In genomic region chr17:64080174-64080618, GRCh38 we compare ENCODE assay signal across 20 cellular contexts. TPM values are rescaled to one million over a fixed set of nuclear protein-coding genes. Genes with fewer than 3 reads are reported as not detected.
DNase-seq lines count a peak whose midpoint lies in the region; ATAC-seq and TF ChIP-seq lines count a peak whose summit lies in the region.
"Had no signal": no experiment of that assay in that cellular context is flagged by ENCODE, and none has a peak within 500 bp of the region (broad histone marks: within the 10 kb centered on the region; RNA-seq: fewer than 3 reads in every experiment).

No MANE protein-coding gene starts in this region.

- in situ Hi-C loops in GM13976 (cut with MboI; ENCODE audit: low sequenced_read_pairs, unreplicated experiment): no loop called here

- peaks cover 3% of the 10 kb centered on the region for H3K9me3 Mint-ChIP-seq in activated CD4-positive, alpha-beta T cell treated with anti-CD3 and anti-CD28 coated beads, Interleukin-2, amount 10 ng/mL, durations not matched to agents 24 days and 14 days
- H3K9me3 Mint-ChIP-seq: naive B cell had no signal

- no peaks in the 10 kb centered on the region for H3K27me3 ChIP-seq in DND-41 (ENCODE audit: insufficient read depth, low read length, poor library complexity)
- H3K27me3 ChIP-seq in WERI-Rb-1 (ENCODE audit: insufficient read depth, low read depth, severe bottlenecking): no peaks in the 10 kb centered on the region
- no peaks in the 10 kb centered on the region for H3K27me3 ChIP-seq in neutrophil
- no peaks in the 10 kb centered on the region for H3K27me3 ChIP-seq in SJCRH30
- H3K27me3 ChIP-seq: ascending aorta, BE2C, esophagus squamous epithelium, upper lobe of right lung had no signal

- H3K4me1 Mint-ChIP-seq in activated CD4-positive, alpha-beta T cell treated with anti-CD3 and anti-CD28 coated beads, Interleukin-2, amount 10 ng/mL, durations not matched to agents 24 days and 14 days: peaks cover 54% of the 10 kb centered on the region

- no peaks in the 10 kb centered on the region for H3K27me3 Mint-ChIP-seq in activated CD4-positive, alpha-beta T cell treated with anti-CD3 and anti-CD28 coated beads, Interleukin-2, amount 10 ng/mL, durations not matched to agents 24 days and 14 days
- H3K27me3 Mint-ChIP-seq: naive B cell had no signal

- H3K4me3 ChIP-seq in DND-41 (ENCODE audit: low read depth in 1 of 2, low read length in 2 of 2) (no peak overlapping the region), WERI-Rb-1 (ENCODE audit: low read depth, low read length) (no peak overlapping the region), neutrophil (ENCODE audit: low read depth in 1 of 2, low read length in 1 of 2) (no peak overlapping the region), SJCRH30 (no peak overlapping the region)
- H3K4me3 ChIP-seq: ascending aorta, esophagus squamous epithelium, upper lobe of right lung had no signal

- no peaks in the 10 kb centered on the region for H3K36me3 ChIP-seq in DND-41 (ENCODE audit: insufficient read depth, low read length)
- H3K36me3 ChIP-seq in WERI-Rb-1: peaks cover 19% of the 10 kb centered on the region
- no peaks in the 10 kb centered on the region for H3K36me3 ChIP-seq in neutrophil
- no peaks in the 10 kb centered on the region for H3K36me3 ChIP-seq in SJCRH30
- H3K36me3 ChIP-seq: BE2C had no signal

- no peak for ATAC-seq in DND-41 (ENCODE audit: insufficient read depth, low read depth)
- ATAC-seq: PC-3, upper lobe of right lung had no signal

- H3K9ac ChIP-seq in DND-41 (ENCODE audit: low read depth, low read length): no peak overlapping the region

- H3K4me2 ChIP-seq in DND-41 (ENCODE audit: insufficient read depth, low read length): no peak overlapping the region

- intact Hi-C loops in activated CD4-positive, alpha-beta T cell treated with anti-CD3 and anti-CD28 coated beads, Interleukin-2, amount 10 ng/mL, durations not matched to agents 24 days and 14 days (cut with micrococcal nuclease): loop anchor here (5.0 kb wide), 1 partner anchor 53 kb away; no protein-coding TSS in a partner anchor

- H3K4me3 Mint-ChIP-seq in activated CD4-positive, alpha-beta T cell treated with anti-CD3 and anti-CD28 coated beads, Interleukin-2, amount 10 ng/mL, durations not matched to agents 24 days and 14 days: peak overlapping the region; percentile 23
- H3K4me3 Mint-ChIP-seq: naive B cell had no signal

- TF ChIP-seq CTCF in DND-41 (IDR thresholded peaks at IDR 0.05; ENCODE audit: borderline replicate concordance, extremely low read depth, low read length, poor library complexity, severe bottlenecking) (no peak), WERI-Rb-1 (IDR thresholded peaks at IDR 0.05; ENCODE audit: low read depth, low read length) (no peak), neutrophil (IDR thresholded peaks at IDR 0.05) (no peak), GM13976 (IDR thresholded peaks at IDR 0.05; ENCODE audit: borderline replicate concordance, control extremely low read depth, extremely low read depth, insufficient read depth, missing control alignments) (no peak)

- no peaks in the 10 kb centered on the region for H3K9me3 ChIP-seq in DND-41 (ENCODE audit: insufficient read depth, low read length, severe bottlenecking)
- no peaks in the 10 kb centered on the region for H3K9me3 ChIP-seq in WERI-Rb-1 (ENCODE audit: severe bottlenecking)
- H3K9me3 ChIP-seq in neutrophil: no peaks in the 10 kb centered on the region
- no peaks in the 10 kb centered on the region for H3K9me3 ChIP-seq in SJCRH30 (replicated peaks)
- H3K9me3 ChIP-seq: ascending aorta, BE2C, esophagus squamous epithelium, upper lobe of right lung had no signal

- DNase-seq in activated CD4-positive, alpha-beta T cell treated with anti-CD3 and anti-CD28 coated beads, Interleukin-2, amount 10 ng/mL, durations not matched to agents 24 days and 14 days: no peak
- no peak for DNase-seq in activated CD4-positive, alpha-beta T cell treated with anti-CD3 and anti-CD28 coated beads for 1 hour
- no peak for DNase-seq in DND-41
- DNase-seq in WERI-Rb-1: peak; percentile 57
- no peak for DNase-seq in HCEC 1CT
- no peak for DNase-seq in GM13976 (ENCODE audit: low spot score)
- DNase-seq in SJCRH30: no peak
- DNase-seq: activated naive CD4-positive, alpha-beta T cell treated with Interleukin-2 at 50 U/mL for 16 hours; BE2C; caudate nucleus; esophagus squamous epithelium; naive B cell; NCI-H1105; NCI-H2081; nucleus accumbens; PC-3; SHP77; upper lobe of right lung had no signal

- peaks cover 59% of the 10 kb centered on the region for H3K36me3 Mint-ChIP-seq in activated CD4-positive, alpha-beta T cell treated with anti-CD3 and anti-CD28 coated beads, Interleukin-2, amount 10 ng/mL, durations not matched to agents 24 days and 14 days (ENCODE audit: low read depth)
- H3K36me3 Mint-ChIP-seq: naive B cell had no signal

- H3K4me1 ChIP-seq in DND-41 (ENCODE audit: insufficient read depth, low read length) (peaks cover 53% of the 10 kb centered on the region), neutrophil (ENCODE audit: control insufficient read depth in 1 of 2, insufficient read depth in 1 of 2, low read depth in 1 of 2, low read length in 1 of 2) (peaks cover 76 to 78% of the 10 kb centered on the region in 2 experiments), SJCRH30 (peaks cover 5% of the 10 kb centered on the region; the same call in 1 of the 2 replicates)

- H2AFZ ChIP-seq in DND-41 (ENCODE audit: low read depth, low read length): no peak overlapping the region

- H3K27ac Mint-ChIP-seq in activated CD4-positive, alpha-beta T cell treated with anti-CD3 and anti-CD28 coated beads, Interleukin-2, amount 10 ng/mL, durations not matched to agents 24 days and 14 days: peak overlapping the region; percentile 34
- H3K27ac Mint-ChIP-seq: naive B cell had no signal

- peaks cover 3% of the 10 kb centered on the region; the same call in 1 of the 2 replicates for H3K79me2 ChIP-seq in DND-41 (ENCODE audit: insufficient read depth, low read length)

- H4K20me1 ChIP-seq in DND-41 (ENCODE audit: insufficient read depth, low read length): no peaks in the 10 kb centered on the region

- H3K27ac ChIP-seq in DND-41 (ENCODE audit: low read length): 0 out of 2 replicates have a peak overlapping the region, but pooled peaks have one; percentile 5
- H3K27ac ChIP-seq in WERI-Rb-1: peak overlapping the region; percentile 92
- peak overlapping the region; percentile 99 for H3K27ac ChIP-seq in neutrophil
- H3K27ac ChIP-seq in SJCRH30: no peak overlapping the region
- H3K27ac ChIP-seq: ascending aorta, esophagus squamous epithelium, upper lobe of right lung had no signal

RNA-seq across cellular contexts. Expression of gene ERN1, which starts 49.7 kb away (rescaled TPM):
- total RNA-seq in activated CD4-positive, alpha-beta T cell treated with anti-CD3 and anti-CD28 coated beads, Interleukin-2, amount 10 ng/mL, durations not matched to agents 24 days and 14 days: 41.3 and 52.1 TPM in 2 replicates
- total RNA-seq in SJCRH30 (2014; rRNA removed; shearing (Covaris generic)): 2.2 and 3.8 TPM in 2 replicates

RNA-seq across cellular contexts. Expression of gene ICAM2, which starts 59.8 kb away (rescaled TPM):
- 62.2 TPM in 2 replicates for total RNA-seq in activated CD4-positive, alpha-beta T cell treated with anti-CD3 and anti-CD28 coated beads, Interleukin-2, amount 10 ng/mL, durations not matched to agents 24 days and 14 days
- 0.33 and 0.43 TPM in 2 replicates for total RNA-seq in SJCRH30 (2014; rRNA removed; shearing (Covaris generic))
- total RNA-seq: PC-3 had no signal

Comparison
In these comparisons a context has a peak if more than half of its experiments do, and no peak if none do; other contexts are left out.
1. RNA of gene ICAM2, which starts 59.8 kb away (total RNA-seq): 62.2 TPM in activated CD4-positive, alpha-beta T cell treated with anti-CD3 and anti-CD28 coated beads, Interleukin-2, amount 10 ng/mL, durations not matched to agents 24 days and 14 days; 0.33 to 0.43 TPM in SJCRH30; every median in the first group is over 10 times any median in the second.